Comparison of ENCODE assay signal across 22 cellular contexts in genomic region chr2:110804433-110804832, GRCh38.
DNase-seq lines count a peak whose midpoint lies in the region; ATAC-seq, FAIRE-seq and TF ChIP-seq lines count a peak whose summit lies in the region.
"Had no signal": no experiment of that assay in that cellular context is flagged by ENCODE, and none has a peak within 500 bp of the region (broad histone marks: within the 10 kb centered on the region; RNA-seq: fewer than 3 reads in every experiment).

No MANE protein-coding gene starts in this region.

- peaks cover 28% of the 10 kb centered on the region for H3K4me1 Mint-ChIP-seq in activated T-cell treated with anti-CD3 and anti-CD28 coated beads, Interleukin-2, amount 50 U/mL, for 72 hours (ENCODE audit: low read depth)

- no TSS peak for BruUV-seq in K562 (replicated peaks; lab: Mats Ljungman, UMichigan)

- no peaks in the 10 kb centered on the region for H3K4me1 ChIP-seq in K562 (replicated peaks in 1 of 2; ENCODE audit: control insufficient read depth in 2 of 2, insufficient read depth in 2 of 2, low read length in 2 of 2)
- H3K4me1 ChIP-seq: SJSA1 had no signal

- POLR2A ChIA-PET in K562 (lab: Yijun Ruan, JAX) = no interaction called here

- peaks cover 10 to 54% of the 10 kb centered on the region in 2 experiments for H3K27me3 ChIP-seq in K562 (ENCODE audit: control insufficient read depth in 2 of 2, insufficient read depth in 2 of 2, low read length in 2 of 2)

- no peaks in the 10 kb centered on the region for H3K79me2 ChIP-seq in K562 (ENCODE audit: control insufficient read depth, insufficient read depth, low read length)

- H3K4me3 Mint-ChIP-seq in activated T-cell treated with anti-CD3 and anti-CD28 coated beads, Interleukin-2, amount 50 U/mL, for 72 hours = peak overlapping the region in 1 of 2 donors; percentile 37
- H3K4me3 Mint-ChIP-seq: CD8-positive, alpha-beta T cell had no signal

- CTCF ChIA-PET in K562 (lab: Yijun Ruan, JAX; ENCODE audit: low intra/inter-chr PET ratio) = no interaction called here

- no peak overlapping the region for H3K9ac ChIP-seq in K562 (ENCODE audit: insufficient read depth in 1 of 2, low read depth in 2 of 2, low read length in 2 of 2)

- intact Hi-C loops in K562 (cut with micrococcal nuclease) = no loop called here

- peaks cover 5% of the 10 kb centered on the region; the same call in 1 of the 2 replicates for H3K9me3 ChIP-seq in K562 (replicated peaks; ENCODE audit: control insufficient read depth, insufficient read depth, low read depth, low read length)
- H3K9me3 ChIP-seq: SJSA1 had no signal

- no peaks in the 10 kb centered on the region for H3K36me3 ChIP-seq in K562 (ENCODE audit: control insufficient read depth, insufficient read depth, low read length)
- H3K36me3 ChIP-seq: SJSA1 had no signal

- no peaks in the 10 kb centered on the region for H4K20me1 ChIP-seq in K562 (replicated peaks; ENCODE audit: control insufficient read depth, insufficient read depth, low read length)

- H3K9me1 ChIP-seq in K562 (ENCODE audit: control insufficient read depth, insufficient read depth, low read length) = no peaks in the 10 kb centered on the region

- peaks cover 76% of the 10 kb centered on the region for H3K27me3 Mint-ChIP-seq in activated T-cell treated with anti-CD3 and anti-CD28 coated beads, Interleukin-2, amount 50 U/mL, for 72 hours (ENCODE audit: low read depth)

- WGBS in K562 (ENCODE audit: insufficient coverage, low coverage, missing lambda C conversion rate) = 2% methylated on average over 3 of the region's 3 CpGs

- TF ChIP-seq CTCF in K562 (IDR thresholded peaks at IDR 0.05 in 2 of 3, conservative IDR thresholded peaks at IDR 0.05 in 1 of 3; ENCODE audit: insufficient read depth in 2 of 3, low read depth in 1 of 3, low read length in 3 of 3) = no peak

- no peak for TF ChIP-seq EP300 in K562 (IDR thresholded peaks at IDR 0.05; ENCODE audit: low read length)

- H2AFZ ChIP-seq in K562 (ENCODE audit: low read depth, low read length) = no peak overlapping the region

- no peak overlapping the region for H3K4me2 ChIP-seq in K562 (ENCODE audit: insufficient read depth, low read length)

- ATAC-seq in activated T-cell treated with anti-CD3 and anti-CD28 coated beads, Interleukin-2, amount 50 U/mL, for 72 hours (replicated peaks in 1 of 2) = no peak
- peak; percentile 16 for ATAC-seq in HG02852 (IDR thresholded peaks at IDR 0.05; ENCODE audit: unreplicated experiment)
- ATAC-seq in K562 = no peak
- no peak for ATAC-seq in HG03108 (IDR thresholded peaks at IDR 0.05; ENCODE audit: unreplicated experiment)
- ATAC-seq in GM21390 (IDR thresholded peaks at IDR 0.05; ENCODE audit: unreplicated experiment) = no peak
- ATAC-seq: HCT116, Right ventricle myocardium inferior had no signal

- H3K27ac Mint-ChIP-seq in activated T-cell treated with anti-CD3 and anti-CD28 coated beads, Interleukin-2, amount 50 U/mL, for 72 hours = peak overlapping the region; percentile 15
- H3K27ac Mint-ChIP-seq: CD8-positive, alpha-beta T cell had no signal

- H3K9me3 Mint-ChIP-seq in activated T-cell treated with anti-CD3 and anti-CD28 coated beads, Interleukin-2, amount 50 U/mL, for 72 hours = peaks cover 6 to 7% of the 10 kb centered on the region in 2 donors

- TF ChIP-seq POLR2A in K562 (conservative IDR thresholded peaks at IDR 0.05) = no peak

- TF ChIP-seq RAD21 in K562 (CRISPR knock-in tag; conservative IDR thresholded peaks at IDR 0.05 in 1 of 2, IDR thresholded peaks at IDR 0.05 in 1 of 2) = no peak

- peaks cover 2% of the 10 kb centered on the region in 2 donors for H3K36me3 Mint-ChIP-seq in activated T-cell treated with anti-CD3 and anti-CD28 coated beads, Interleukin-2, amount 50 U/mL, for 72 hours (ENCODE audit: insufficient read depth in 2 of 2)
- H3K36me3 Mint-ChIP-seq: CD8-positive, alpha-beta T cell; IgD-negative memory B cell had no signal

- in situ Hi-C loops in K562 (cut with MboI) (loop anchor here (25.0 kb wide), 1 partner anchor 908 kb away; no protein-coding TSS in a partner anchor), ACHN (cut with HindIII; ENCODE audit: low pct_ligation_motif_present, low pct_unique_long_range_greater_than_20kb, low sequenced_read_pairs) (no loop called here)

- no peak for DNase-seq in activated T-cell treated with anti-CD3 and anti-CD28 coated beads, Interleukin-2, amount 50 U/mL, for 72 hours
- DNase-seq in activated T-cell treated with anti-CD3 and anti-CD28 coated beads for 4 hours = no peak
- no peak for DNase-seq in K562 (ENCODE audit: extremely low read depth in 1 of 4, low spot score in 3 of 4)
- DNase-seq in ACHN = no peak
- DNase-seq: C1 segment of cervical spinal cord, DND-41, Karpas-422, NCI-H1694, NCI-H2081 treated with DMSO at 0.1 percent for 48 hours, NCI-H446 treated with DMSO at 0.1 percent for 48 hours, NCI-H526 treated with DMSO at 0.1 percent for 48 hours, SW 1271 had no signal

- no peak overlapping the region for H3K27ac ChIP-seq in K562 (ENCODE audit: extremely low read depth, low read depth, low read length)
- H3K27ac ChIP-seq: SJSA1 had no signal

- FAIRE-seq in K562 (lab: Jason Lieb, UNC) = no peak
- FAIRE-seq: A204.1, H1 had no signal

- H3K4me3 ChIP-seq in K562 = no peak overlapping the region
- H3K4me3 ChIP-seq: SJSA1 had no signal

TF ChIP-seq in K562, 482 proteins besides CTCF, POLR2A, EP300 and RAD21:
- no peak for TF ChIP-seq NR2C1 (IDR thresholded peaks at IDR 0.05)
- TF ChIP-seq NR2C1 (tag; IDR thresholded peaks at IDR 0.05) = no peak
- peak; percentile 7 for TF ChIP-seq ZNF146 (CRISPR knock-in tag; IDR thresholded peaks at IDR 0.05; ENCODE audit: unreplicated experiment)
